23 cellular contexts compared by ENCODE assay signal in the genomic region with DNA sequence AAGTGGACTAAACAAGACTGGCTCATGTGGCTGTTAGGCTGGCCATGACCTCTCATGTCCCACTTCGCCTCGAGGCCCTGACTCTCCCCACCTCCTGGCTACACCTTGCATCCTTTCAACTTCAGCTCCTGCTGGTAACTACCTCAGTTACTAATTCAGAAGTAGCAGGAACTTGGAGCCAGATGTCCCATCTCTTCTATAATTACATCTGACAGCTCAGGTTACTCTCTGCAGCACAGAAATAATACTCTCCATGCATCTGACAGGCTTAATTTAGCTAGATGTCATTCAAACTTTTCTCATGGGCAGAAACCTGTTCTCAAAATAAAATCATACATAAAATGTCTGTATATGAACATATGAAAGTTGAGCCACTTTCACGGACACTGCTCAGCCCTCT.
"Had no signal": no experiment of that assay in that cellular context is flagged by ENCODE, and none has a peak within 500 bp of the region (broad histone marks: within the 10 kb centered on the region; RNA-seq: fewer than 3 reads in every experiment).

No MANE protein-coding gene starts in this region.

- H3K27ac ChIP-seq: breast epithelium had no signal

- H3K9me3 ChIP-seq: breast epithelium had no signal

- H3K4me3 ChIP-seq: breast epithelium had no signal

- H3K36me3 ChIP-seq: breast epithelium had no signal

- H3K27me3 ChIP-seq: breast epithelium had no signal

- DNase-seq: activated CD4-positive, alpha-beta T cell treated with anti-CD3 and anti-CD28 coated beads for 4 hours; activated CD4-positive, alpha-beta T cell treated with anti-CD3 and anti-CD28 coated beads, Interleukin-2, amount 50 U/mL, for 4 hours; activated CD8-positive, alpha-beta T cell treated with anti-CD3 and anti-CD28 coated beads, Interleukin-2, amount 10 ng/mL, durations not matched to agents 7 days and 5 days; activated effector memory CD4-positive, alpha-beta T cell treated with Interleukin-2 at 50 U/mL for 16 hours; activated naive CD4-positive, alpha-beta T cell; activated T-cell treated with anti-CD3 and anti-CD28 coated beads, Interleukin-2, amount 50 U/mL, for 24 hours; aorta; central memory CD4-positive, alpha-beta T cell; Kasumi-1; KBM-7; NCI-H146; NCI-H187 treated with DMSO at 0.1 percent for 48 hours; NCI-H2081 treated with DMSO at 0.1 percent for 48 hours; NCI-H446; NCI-H526; NCI-H774; NK-92 treated with Interleukin-12 subunit alpha and Interleukin-12 subunit beta, amount 100 ng/mL, for 24 hours; OCI-M1; RPMI8226 had no signal

- ATAC-seq: activated CD4-positive, CD25-positive, alpha-beta regulatory T cell treated with anti-CD3 and anti-CD28 coated beads, Interleukin-2, amount 50 U/mL, for 24 hours; activated CD8-positive, alpha-beta T cell treated with anti-CD3 and anti-CD28 coated beads, Interleukin-2, amount 10 ng/mL, durations not matched to agents 7 days and 5 days; Panc1; Right ventricle myocardium inferior had no signal

- H3K4me1 ChIP-seq: breast epithelium had no signal
